ENCODE assay signal across 23 cellular contexts in the genomic region with DNA sequence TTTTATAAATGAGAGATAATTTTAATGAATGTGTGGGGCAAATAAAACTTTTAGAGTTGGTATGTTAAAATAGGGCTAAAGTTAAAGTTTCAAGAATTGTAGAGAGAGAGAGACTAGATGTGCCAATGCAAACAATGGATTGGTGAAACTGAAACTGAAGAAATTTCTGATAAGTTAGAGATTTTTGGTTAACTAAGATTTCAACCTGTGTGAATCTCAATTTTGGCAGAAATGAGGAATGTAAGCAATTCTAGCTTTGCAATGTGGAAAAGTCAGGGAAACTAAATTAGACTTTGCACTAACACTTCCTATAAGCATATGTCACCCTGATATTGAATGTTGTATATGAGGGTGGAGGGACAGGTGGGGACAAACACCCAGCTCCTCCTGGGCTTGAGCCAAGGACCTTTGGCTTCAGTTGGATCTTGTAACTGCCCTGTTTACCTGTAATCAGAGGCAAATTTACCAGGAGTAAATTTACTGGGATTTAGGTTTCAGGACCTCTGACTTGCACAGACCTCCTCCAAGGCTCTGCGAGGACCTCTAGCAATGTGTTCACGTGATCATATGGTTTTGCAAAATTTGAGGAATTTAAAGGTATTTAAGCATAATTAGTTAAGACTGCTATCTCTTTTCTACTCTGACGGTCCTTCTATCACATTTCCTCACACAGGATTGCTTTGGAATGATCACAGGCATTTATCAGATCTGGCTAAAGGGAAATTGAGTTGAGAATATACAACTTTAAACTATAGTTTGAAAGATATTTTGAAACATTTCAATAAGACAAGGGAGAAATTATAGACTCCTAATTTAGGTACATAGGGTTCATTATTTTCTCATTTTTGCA.
DNase-seq lines count a peak whose midpoint lies in the region; ATAC-seq and TF ChIP-seq lines count a peak whose summit lies in the region.
"Had no signal": no experiment of that assay in that cellular context is flagged by ENCODE, and none has a peak within 500 bp of the region (broad histone marks: within the 10 kb centered on the region; RNA-seq: fewer than 3 reads in every experiment).

No MANE protein-coding gene starts in this region.

- H3K36me3 ChIP-seq in ACC112 (ENCODE audit: insufficient read depth, low read length): no peaks in the 10 kb centered on the region
- H3K36me3 ChIP-seq in KMS-11 (ENCODE audit: insufficient read depth): no peaks in the 10 kb centered on the region
- no peaks in the 10 kb centered on the region for H3K36me3 ChIP-seq in duodenal mucosa (ENCODE audit: control insufficient read depth in 1 of 2, insufficient read depth in 2 of 2, low read length in 2 of 2)
- H3K36me3 ChIP-seq in mucosa of stomach (ENCODE audit: control insufficient read depth, insufficient read depth, low read length): no peaks in the 10 kb centered on the region
- H3K36me3 ChIP-seq: gastroesophageal sphincter, MG63, vagina had no signal

- H2AFZ ChIP-seq in ACC112 (ENCODE audit: low read length, unreplicated experiment) (no peak overlapping the region), KMS-11 (ENCODE audit: low read depth) (peak overlapping the region; percentile 25; the same call in 1 of the 2 replicates)
- H2AFZ ChIP-seq: PC-9 had no signal

- H3K79me2 ChIP-seq in ACC112 (ENCODE audit: control insufficient read depth, insufficient read depth, low read length, unreplicated experiment) (no peaks in the 10 kb centered on the region), KMS-11 (ENCODE audit: insufficient read depth, low read depth) (no peaks in the 10 kb centered on the region)

- no peak for TF ChIP-seq CTCF in KMS-11 (conservative IDR thresholded peaks at IDR 0.05; ENCODE audit: low read depth, low read length)

- H3K9me3 ChIP-seq in duodenal mucosa (ENCODE audit: control insufficient read depth in 1 of 2, low read length in 2 of 2): no peaks in the 10 kb centered on the region
- no peaks in the 10 kb centered on the region for H3K9me3 ChIP-seq in mucosa of stomach (ENCODE audit: control insufficient read depth, low read length)
- H3K9me3 ChIP-seq: gastroesophageal sphincter, MG63, vagina had no signal

- H3K4me3 ChIP-seq in ACC112 (ENCODE audit: low read depth, low read length): peak overlapping the region; percentile 22
- no peak overlapping the region for H3K4me3 ChIP-seq in KMS-11 (IDR thresholded peaks at IDR 0.05; ENCODE audit: insufficient read depth, low read depth, low read length)
- peak overlapping the region; percentile 48 to 62 for H3K4me3 ChIP-seq in duodenal mucosa (ENCODE audit: low read depth in 1 of 2, low read length in 2 of 2)
- H3K4me3 ChIP-seq in mucosa of stomach (ENCODE audit: low read length): no peak overlapping the region
- H3K4me3 ChIP-seq: gastroesophageal sphincter, MG63, PC-9, vagina had no signal

- no peaks in the 10 kb centered on the region for H3K27me3 ChIP-seq in ACC112 (ENCODE audit: insufficient read depth, low read length)
- no peaks in the 10 kb centered on the region for H3K27me3 ChIP-seq in KMS-11 (ENCODE audit: insufficient read depth, low read depth)
- no peaks in the 10 kb centered on the region for H3K27me3 ChIP-seq in duodenal mucosa (ENCODE audit: control insufficient read depth in 1 of 2, insufficient read depth in 2 of 2, low read length in 2 of 2)
- no peaks in the 10 kb centered on the region for H3K27me3 ChIP-seq in mucosa of stomach (ENCODE audit: control insufficient read depth, insufficient read depth, low read length)
- H3K27me3 ChIP-seq: gastroesophageal sphincter, MG63, vagina had no signal

- ATAC-seq in HG03520 (IDR thresholded peaks at IDR 0.05; ENCODE audit: unreplicated experiment) (no peak), GM18498 (IDR thresholded peaks at IDR 0.05; ENCODE audit: unreplicated experiment) (no peak), GM21367 (IDR thresholded peaks at IDR 0.05; ENCODE audit: unreplicated experiment) (no peak)
- ATAC-seq: activated CD8-positive, alpha-beta memory T cell treated with anti-CD3 and anti-CD28 coated beads, Interleukin-2, amount 10 ng/mL, durations not matched to agents 7 days and 5 days; activated naive CD4-positive, alpha-beta T cell treated with anti-CD3 and anti-CD28 coated beads, Interleukin-2, amount 50 U/mL, for 72 hours; esophagus mucosa; gastroesophageal sphincter; sciatic nerve had no signal

- H3K4me1 ChIP-seq in ACC112 (ENCODE audit: control insufficient read depth, insufficient read depth, low read length, unreplicated experiment) (peaks cover 9% of the 10 kb centered on the region), KMS-11 (ENCODE audit: low read depth, poor library complexity, severe bottlenecking) (peaks cover 42% of the 10 kb centered on the region), duodenal mucosa (ENCODE audit: control insufficient read depth in 1 of 2, insufficient read depth in 2 of 2, low read length in 2 of 2) (peaks cover 12 to 20% of the 10 kb centered on the region in 2 donors), mucosa of stomach (ENCODE audit: control insufficient read depth, insufficient read depth, low read length) (peaks cover 12% of the 10 kb centered on the region)

- no peak for DNase-seq in amniotic stem cell (lab: John Stamatoyannopoulos, UW)
- DNase-seq: activated CD4-positive, alpha-beta T cell treated with anti-CD3 and anti-CD28 coated beads for 48 hours; activated CD8-positive, alpha-beta memory T cell treated with anti-CD3 and anti-CD28 coated beads, Interleukin-2, amount 10 ng/mL, durations not matched to agents 7 days and 5 days; effector CD8-positive, alpha-beta T cell; kidney; mammary epithelial cell; MG63; NCI-H146; NCI-H82; PC-9 had no signal

- H4K20me1 ChIP-seq in KMS-11 (ENCODE audit: insufficient read depth): no peaks in the 10 kb centered on the region

- H3K27ac ChIP-seq in ACC112 (ENCODE audit: low read depth, low read length) (no peak overlapping the region), KMS-11 (peak overlapping the region; percentile 16; the same call in 1 of the 2 replicates), duodenal mucosa (ENCODE audit: low read depth, low read length) (no peak overlapping the region)
- H3K27ac ChIP-seq: C4-2B, gastroesophageal sphincter, PC-9, vagina had no signal

- H3K4me2 ChIP-seq in KMS-11: peak overlapping the region; percentile 83
- H3K4me2 ChIP-seq: PC-9 had no signal

- H3K9ac ChIP-seq in KMS-11 (peak overlapping the region; percentile 3; the same call in 1 of the 2 replicates), duodenal mucosa (ENCODE audit: low read depth in 1 of 2, low read length in 2 of 2) (peak overlapping the region in 1 of 2 donors; percentile 20), mucosa of stomach (ENCODE audit: low read length) (peak overlapping the region; percentile 38)

Comparison
In these comparisons a context has a peak if more than half of its experiments do, and no peak if none do; other contexts are left out.
1. H3K4me3 ChIP-seq: peak in ACC112 (single experiment) and duodenal mucosa (2 of 2); none in KMS-11 (single experiment) and mucosa of stomach (single experiment).